20 cellular contexts compared by ENCODE assay signal in the genomic region with DNA sequence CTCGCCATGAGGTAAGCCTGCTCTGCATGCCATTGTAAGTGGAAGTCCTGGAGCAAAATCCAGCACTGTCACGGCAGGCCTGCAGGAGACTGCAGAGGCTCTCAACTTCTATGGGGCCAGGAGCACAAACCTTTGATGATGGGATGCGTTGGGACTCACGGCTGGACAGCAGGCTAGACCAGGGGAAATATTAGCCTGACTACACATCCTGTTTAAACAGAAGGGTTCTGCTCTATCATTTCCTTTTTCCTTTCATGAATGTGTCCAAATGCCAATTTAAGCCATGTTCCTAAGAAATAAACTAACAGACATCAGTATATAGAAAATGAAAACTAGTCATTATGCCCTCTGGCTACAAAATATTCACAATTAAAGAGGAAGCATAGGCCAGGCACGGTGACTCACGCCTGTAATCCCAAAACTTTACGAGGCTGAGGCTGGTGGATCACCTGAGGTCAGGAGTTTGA. TPM values are rescaled to one million over a fixed set of nuclear protein-coding genes. Genes with fewer than 3 reads are reported as not detected.
DNase-seq lines count a peak whose midpoint lies in the region; ATAC-seq, FAIRE-seq and TF ChIP-seq lines count a peak whose summit lies in the region.
"Had no signal": no experiment of that assay in that cellular context is flagged by ENCODE, and none has a peak within 500 bp of the region (broad histone marks: within the 10 kb centered on the region; RNA-seq: fewer than 3 reads in every experiment).

No MANE protein-coding gene starts in this region.

- H3K4ac ChIP-seq in trophoblast cell (ENCODE audit: low read depth, low read length): no peak overlapping the region

- no peak overlapping the region for H4K12ac ChIP-seq in trophoblast cell (ENCODE audit: low read depth, low read length)

- H3K9me3 ChIP-seq in PC-9 (ENCODE audit: insufficient read depth, low read depth) (no peaks in the 10 kb centered on the region), trophoblast cell (ENCODE audit: insufficient read depth, low read depth, low read length) (no peaks in the 10 kb centered on the region)
- H3K9me3 ChIP-seq: left ventricle myocardium inferior, SJCRH30, thyroid gland had no signal

- POLR2A ChIA-PET in PC-9 (lab: Charles Lee; ENCODE audit: unreplicated experiment): no interaction called here

- H2BK5ac ChIP-seq in trophoblast cell (ENCODE audit: low read depth, low read length, poor library complexity): no peak overlapping the region

- H3K4me2 ChIP-seq in PC-9 (peak overlapping the region; percentile 37), trophoblast cell (ENCODE audit: low read length) (no peak overlapping the region)

- no CpG with 5 or more reads among the region's 7 CpGs for WGBS in trophoblast cell (ENCODE audit: extremely low coverage, insufficient coverage, insufficient read length)

- no peaks in the 10 kb centered on the region for H4K20me1 ChIP-seq in PC-9 (ENCODE audit: insufficient read depth)

- H2AFZ ChIP-seq in PC-9 (no peak overlapping the region), trophoblast cell (ENCODE audit: insufficient read depth, low read length, poor library complexity) (no peak overlapping the region)
- H2AFZ ChIP-seq: parathyroid adenoma had no signal

- no TSS peak for BruUV-seq in PC-9 (replicated peaks; lab: Mats Ljungman, UMichigan)

- H3K4me3 ChIP-seq in PC-9 (no peak overlapping the region), epithelial cell of esophagus (ENCODE audit: low read length) (no peak overlapping the region), trophoblast cell (ENCODE audit: low read depth, low read length) (no peak overlapping the region)
- H3K4me3 ChIP-seq: left ventricle myocardium inferior, SJCRH30, skin epidermis, thyroid gland had no signal

- H3K9ac ChIP-seq in trophoblast cell (ENCODE audit: low read length): no peak overlapping the region
- H3K9ac ChIP-seq: parathyroid adenoma had no signal

- no peaks in the 10 kb centered on the region for H3K27me3 ChIP-seq in PC-9 (ENCODE audit: insufficient read depth, low read depth)
- H3K27me3 ChIP-seq in trophoblast cell (ENCODE audit: insufficient read depth, low read length): no peaks in the 10 kb centered on the region
- H3K27me3 ChIP-seq: SJCRH30, thyroid gland had no signal

- peaks cover 18% of the 10 kb centered on the region for H3F3A ChIP-seq in PC-9 (ENCODE audit: insufficient read depth, low read depth)

- CTCF ChIA-PET in PC-9 (lab: Charles Lee): no interaction called here

- FAIRE-seq in H54 (lab: Jason Lieb, UNC) (peak; percentile 72), RCC 7860 (lab: Jason Lieb, UNC) (no peak)
- FAIRE-seq: TTC549 had no signal

- no peak for TF ChIP-seq CTCF in PC-9 (conservative IDR thresholded peaks at IDR 0.05)
- no peak for TF ChIP-seq CTCF in epithelial cell of esophagus (IDR thresholded peaks at IDR 0.05; ENCODE audit: insufficient read depth, low read depth, low read length, missing control alignments)

- H3K27ac ChIP-seq in PC-9 (peak overlapping the region; percentile 48), trophoblast cell (ENCODE audit: low read depth, low read length) (no peak overlapping the region)
- H3K27ac ChIP-seq: left ventricle myocardium inferior, parathyroid adenoma, SJCRH30, skin epidermis, thyroid gland had no signal

- H3K14ac ChIP-seq in trophoblast cell (ENCODE audit: low read length): no peak overlapping the region

- no peak overlapping the region for H2BK12ac ChIP-seq in trophoblast cell (ENCODE audit: low read length)

- no peak for TF ChIP-seq POLR2A in H54 (IDR thresholded peaks at IDR 0.05; ENCODE audit: low read depth, low read length)

- ATAC-seq in SK-N-SH treated with all-trans-retinoic acid at 6 μM for 48 hours: no peak

- H3K23ac ChIP-seq in trophoblast cell (ENCODE audit: low read length): no peak overlapping the region

- H3K79me1 ChIP-seq in trophoblast cell (ENCODE audit: low read length): no peaks in the 10 kb centered on the region

- H3K4me1 ChIP-seq in PC-9 (replicated peaks; ENCODE audit: insufficient read depth) (peaks cover 19% of the 10 kb centered on the region), trophoblast cell (ENCODE audit: control insufficient read depth in 1 of 2, insufficient read depth in 2 of 2, low read length in 2 of 2) (peaks cover 0 to 4% of the 10 kb centered on the region in 2 experiments)
- H3K4me1 ChIP-seq: left ventricle myocardium inferior, parathyroid adenoma, SJCRH30, thyroid gland had no signal

- no peak overlapping the region for H3K18ac ChIP-seq in trophoblast cell (ENCODE audit: low read length)

- no peaks in the 10 kb centered on the region for H3K36me3 Mint-ChIP-seq in activated T-helper 1 cell treated with anti-CD3 and anti-CD28 coated beads, Interleukin-12 subunit alpha, Interleukin-12 subunit beta, Interleukin-2, Interleukin-4 antibody, amounts not matched to agents 30 ng/mL and 10 ng/mL and 1 ng/mL, durations not matched to agents 14 hours and 24 hours and 36 hours (ENCODE audit: low read depth)

- H3K27me3 Mint-ChIP-seq in activated T-helper 1 cell treated with anti-CD3 and anti-CD28 coated beads, Interleukin-12 subunit alpha, Interleukin-12 subunit beta, Interleukin-2, Interleukin-4 antibody, amounts not matched to agents 30 ng/mL and 10 ng/mL and 1 ng/mL, durations not matched to agents 14 hours and 24 hours and 36 hours (ENCODE audit: insufficient read depth): peaks cover 5% of the 10 kb centered on the region

- peak; percentile 13 for DNase-seq in H54 (ENCODE audit: insufficient read length, low spot score)
- peak; percentile 17 to 89 for DNase-seq in PC-9
- peak; percentile 89 for DNase-seq in epithelial cell of esophagus (ENCODE audit: low read depth)
- peak; percentile 83 to 90 for DNase-seq in trophoblast cell
- no peak for DNase-seq in RCC 7860 (ENCODE audit: low spot score)
- no peak for DNase-seq in activated T-helper 1 cell treated with anti-CD3 and anti-CD28 coated beads, Interleukin-12 subunit alpha, Interleukin-12 subunit beta, Interleukin-2, Interleukin-4 antibody, amounts not matched to agents 30 ng/mL and 10 ng/mL and 1 ng/mL, durations not matched to agents 14 hours and 24 hours and 36 hours (ENCODE audit: low spot score)
- DNase-seq: activated naive CD4-positive, alpha-beta T cell treated with anti-CD3 and anti-CD28 coated beads, Interleukin-2, amount 50 U/mL, for 16 hours; activated T-cell treated with anti-CD3 and anti-CD28 coated beads for 4 hours; C1 segment of cervical spinal cord; DMS153; Karpas-422; left ventricle myocardium inferior; NCI-H187; NCI-H446 treated with DMSO at 0.1 percent for 48 hours; SJCRH30 had no signal

- no peak overlapping the region for H3K4me3 Mint-ChIP-seq in activated T-helper 1 cell treated with anti-CD3 and anti-CD28 coated beads, Interleukin-12 subunit alpha, Interleukin-12 subunit beta, Interleukin-2, Interleukin-4 antibody, amounts not matched to agents 30 ng/mL and 10 ng/mL and 1 ng/mL, durations not matched to agents 14 hours and 24 hours and 36 hours

- H3K79me2 ChIP-seq in PC-9 (ENCODE audit: low read depth): no peaks in the 10 kb centered on the region
- no peaks in the 10 kb centered on the region for H3K79me2 ChIP-seq in trophoblast cell (ENCODE audit: control insufficient read depth, insufficient read depth, low read length, poor library complexity)
- H3K79me2 ChIP-seq: parathyroid adenoma had no signal

- no peak overlapping the region for H4K8ac ChIP-seq in trophoblast cell (ENCODE audit: low read depth, low read length)

- no peaks in the 10 kb centered on the region for H3K9me3 Mint-ChIP-seq in activated T-helper 1 cell treated with anti-CD3 and anti-CD28 coated beads, Interleukin-12 subunit alpha, Interleukin-12 subunit beta, Interleukin-2, Interleukin-4 antibody, amounts not matched to agents 30 ng/mL and 10 ng/mL and 1 ng/mL, durations not matched to agents 14 hours and 24 hours and 36 hours

- no peaks in the 10 kb centered on the region for H3K4me1 Mint-ChIP-seq in activated T-helper 1 cell treated with anti-CD3 and anti-CD28 coated beads, Interleukin-12 subunit alpha, Interleukin-12 subunit beta, Interleukin-2, Interleukin-4 antibody, amounts not matched to agents 30 ng/mL and 10 ng/mL and 1 ng/mL, durations not matched to agents 14 hours and 24 hours and 36 hours (ENCODE audit: low read depth)

- no peak overlapping the region for H2BK120ac ChIP-seq in trophoblast cell (ENCODE audit: insufficient read depth, low read length, poor library complexity)

- H3K36me3 ChIP-seq in PC-9 (ENCODE audit: low read depth) (no peaks in the 10 kb centered on the region), trophoblast cell (ENCODE audit: control insufficient read depth in 1 of 2, insufficient read depth in 2 of 2, low read length in 2 of 2) (no peaks in the 10 kb centered on the region)
- H3K36me3 ChIP-seq: left ventricle myocardium inferior, SJCRH30, thyroid gland had no signal

- no peak overlapping the region for H3K27ac Mint-ChIP-seq in activated T-helper 1 cell treated with anti-CD3 and anti-CD28 coated beads, Interleukin-12 subunit alpha, Interleukin-12 subunit beta, Interleukin-2, Interleukin-4 antibody, amounts not matched to agents 30 ng/mL and 10 ng/mL and 1 ng/mL, durations not matched to agents 14 hours and 24 hours and 36 hours

- intact Hi-C loops in PC-9 (cut with micrococcal nuclease; ENCODE audit: unreplicated experiment): no loop called here
- intact Hi-C loops in activated T-helper 1 cell treated with anti-CD3 and anti-CD28 coated beads, Interleukin-12 subunit alpha, Interleukin-12 subunit beta, Interleukin-2, Interleukin-4 antibody, amounts not matched to agents 30 ng/mL and 10 ng/mL and 1 ng/mL, durations not matched to agents 14 hours and 24 hours and 36 hours (cut with micrococcal nuclease): no loop called here

- H4K91ac ChIP-seq in trophoblast cell (ENCODE audit: low read depth, low read length): no peak overlapping the region

- H2AK5ac ChIP-seq in trophoblast cell (ENCODE audit: low read length): no peak overlapping the region

- no peaks in the 10 kb centered on the region; the same call in 1 of the 2 replicates for H3K9me2 ChIP-seq in PC-9 (ENCODE audit: insufficient read depth)

RNA-seq across cellular contexts. Expression of a gene that starts 33.9 kb away (rescaled TPM):
- total RNA-seq in PC-9 (2021): 26.5 and 30.6 TPM in 2 replicates
- 19.0 and 19.7 TPM in 2 replicates for polyA plus RNA-seq in trophoblast cell (2013)
- 0.12 and 0.13 TPM in 2 replicates for total RNA-seq in activated T-helper 1 cell treated with anti-CD3 and anti-CD28 coated beads, Interleukin-12 subunit alpha, Interleukin-12 subunit beta, Interleukin-2, Interleukin-4 antibody, amounts not matched to agents 30 ng/mL and 10 ng/mL and 1 ng/mL, durations not matched to agents 14 hours and 24 hours and 36 hours

Comparison
In these comparisons a context has a peak if more than half of its experiments do, and no peak if none do; other contexts are left out.
1. DNase-seq: peak in H54 (single experiment), PC-9 (2 of 2), epithelial cell of esophagus (single experiment) and trophoblast cell (2 of 2); none in RCC 7860 (single experiment) and activated T-helper 1 cell treated with anti-CD3 and anti-CD28 coated beads, Interleukin-12 subunit alpha, Interleukin-12 subunit beta, Interleukin-2, Interleukin-4 antibody, amounts not matched to agents 30 ng/mL and 10 ng/mL and 1 ng/mL, durations not matched to agents 14 hours and 24 hours and 36 hours (single experiment).
2. RNA of a gene that starts 33.9 kb away (total RNA-seq): 26.5 to 30.6 TPM in PC-9; 0.12 to 0.13 TPM in activated T-helper 1 cell treated with anti-CD3 and anti-CD28 coated beads, Interleukin-12 subunit alpha, Interleukin-12 subunit beta, Interleukin-2, Interleukin-4 antibody, amounts not matched to agents 30 ng/mL and 10 ng/mL and 1 ng/mL, durations not matched to agents 14 hours and 24 hours and 36 hours; every median in the first group is over 10 times any median in the second.